ENCODE assay signal across 15 cellular contexts in genomic region chr11:45817191-45817590, GRCh38. TPM values are rescaled to one million over a fixed set of nuclear protein-coding genes. Genes with fewer than 3 reads are reported as not detected.
DNase-seq lines count a peak whose midpoint lies in the region; ATAC-seq and TF ChIP-seq lines count a peak whose summit lies in the region.
"Had no signal": no experiment of that assay in that cellular context is flagged by ENCODE, and none has a peak within 500 bp of the region (broad histone marks: within the 10 kb centered on the region; RNA-seq: fewer than 3 reads in every experiment).

No MANE protein-coding gene starts in this region.

- H3K4me1 ChIP-seq in CD8-positive, alpha-beta T cell (ENCODE audit: insufficient read depth, low read length): no peaks in the 10 kb centered on the region
- H3K4me1 ChIP-seq in tibial artery: no peaks in the 10 kb centered on the region
- H3K4me1 ChIP-seq: left lung had no signal

- no peak for DNase-seq in activated B cell treated with CpG ODN at 0.5 μM for 24 hours
- DNase-seq in CD8-positive, alpha-beta T cell: no peak
- no peak for DNase-seq in tibial artery
- no peak for DNase-seq in RWPE1 (ENCODE audit: low spot score)
- DNase-seq in NCI-H524 treated with DMSO at 0.1 percent for 48 hours (lab: John Stamatoyannopoulos, UW): no peak
- DNase-seq: GM23248; NCI-H1694 treated with DMSO at 0.1 percent for 48 hours; PC-3; stimulated activated CD8-positive, alpha-beta memory T cell treated with anti-CD3 and anti-CD28 coated beads, Interleukin-4, amount 100 ng/mL, for 48 hours; T1000 had no signal

- intact Hi-C loops in activated B cell treated with CpG ODN at 0.5 μM for 24 hours (cut with micrococcal nuclease) (no loop called here), tibial artery (cut with DNase I; ENCODE audit: low total_unique reads) (no loop called here)
- intact Hi-C loops in CD8-positive, alpha-beta T cell (cut with DNase I, micrococcal nuclease): no loop called here

- H3K9me3 Mint-ChIP-seq in activated B cell treated with CpG ODN at 0.5 μM for 24 hours: no peaks in the 10 kb centered on the region
- H3K9me3 Mint-ChIP-seq in CD8-positive, alpha-beta T cell: no peaks in the 10 kb centered on the region

- H3K4me3 Mint-ChIP-seq in activated B cell treated with CpG ODN at 0.5 μM for 24 hours: peak overlapping the region; percentile 53
- no peak overlapping the region for H3K4me3 Mint-ChIP-seq in CD8-positive, alpha-beta T cell

- peak overlapping the region; percentile 67 for H3K27ac Mint-ChIP-seq in activated B cell treated with CpG ODN at 0.5 μM for 24 hours
- no peak overlapping the region for H3K27ac Mint-ChIP-seq in CD8-positive, alpha-beta T cell

- no peak overlapping the region for H3K4me3 ChIP-seq in CD8-positive, alpha-beta T cell (ENCODE audit: low read depth, low read length)
- H3K4me3 ChIP-seq in tibial artery: no peak overlapping the region
- H3K4me3 ChIP-seq: BLaER1 treated with 17β-estradiol and CSF1 and Interleukin-3, amounts not matched to agents 10 nM and 100 nM; GM23248; left lung had no signal

- H3K27me3 ChIP-seq in CD8-positive, alpha-beta T cell (ENCODE audit: insufficient read depth, low read length): no peaks in the 10 kb centered on the region
- no peaks in the 10 kb centered on the region for H3K27me3 ChIP-seq in tibial artery
- H3K27me3 ChIP-seq: BLaER1 treated with 17β-estradiol and CSF1 and Interleukin-3, amounts not matched to agents 10 nM and 100 nM; left lung had no signal

- no peak overlapping the region for H3K27ac ChIP-seq in CD8-positive, alpha-beta T cell (ENCODE audit: low read depth, low read length)
- H3K27ac ChIP-seq in tibial artery: no peak overlapping the region
- H3K27ac ChIP-seq in RWPE1: no peak overlapping the region
- H3K27ac ChIP-seq: BLaER1 treated with 17β-estradiol and CSF1 and Interleukin-3, amounts not matched to agents 10 nM and 100 nM; GM23248; left lung had no signal

- POLR2A ChIA-PET in activated B cell treated with CpG ODN at 0.5 μM for 24 hours (lab: Charles Lee): interaction anchor here (1.5 to 4.1 kb wide), 2 partner anchors 12 to 29 kb away, joined by 5 to 20 read pairs; partner anchors contain the start of genes CRY2 and SLC35C1
- POLR2A ChIA-PET in CD8-positive, alpha-beta T cell (lab: Charles Lee): no interaction called here
- POLR2A ChIA-PET in RWPE1 (lab: Yijun Ruan, JAX; ENCODE audit: low non-redundant PET): no interaction called here

- no peaks in the 10 kb centered on the region for H3K27me3 Mint-ChIP-seq in activated B cell treated with CpG ODN at 0.5 μM for 24 hours
- peaks cover 3% of the 10 kb centered on the region for H3K27me3 Mint-ChIP-seq in CD8-positive, alpha-beta T cell (ENCODE audit: low read depth)

- ATAC-seq in GM18502 (IDR thresholded peaks at IDR 0.05; ENCODE audit: poor library complexity, unreplicated experiment) (peak; percentile 80), GM21447 (IDR thresholded peaks at IDR 0.05; ENCODE audit: unreplicated experiment) (peak; percentile 92), HG03159 (IDR thresholded peaks at IDR 0.05; ENCODE audit: unreplicated experiment) (peak; percentile 78), activated B cell treated with CpG ODN at 0.5 μM for 24 hours (ENCODE audit: low read depth) (peak; percentile 72)
- ATAC-seq in CD8-positive, alpha-beta T cell: no peak
- ATAC-seq: left lung, PC-3 had no signal

- H3K9me3 ChIP-seq in CD8-positive, alpha-beta T cell (ENCODE audit: low read length): no peaks in the 10 kb centered on the region
- H3K9me3 ChIP-seq in tibial artery: no peaks in the 10 kb centered on the region
- H3K9me3 ChIP-seq: BLaER1 treated with 17β-estradiol and CSF1 and Interleukin-3, amounts not matched to agents 10 nM and 100 nM; left lung had no signal

- peaks cover 5% of the 10 kb centered on the region for H3K36me3 Mint-ChIP-seq in activated B cell treated with CpG ODN at 0.5 μM for 24 hours (ENCODE audit: low read depth)
- H3K36me3 Mint-ChIP-seq in CD8-positive, alpha-beta T cell: peaks cover 8% of the 10 kb centered on the region

- H3K36me3 ChIP-seq in CD8-positive, alpha-beta T cell (ENCODE audit: insufficient read depth, low read length): no peaks in the 10 kb centered on the region
- H3K36me3 ChIP-seq in tibial artery: peaks cover 0 to 5% (median 3%) of the 10 kb centered on the region in 3 donors

- TF ChIP-seq CTCF in activated B cell treated with CpG ODN at 0.5 μM for 24 hours (IDR thresholded peaks at IDR 0.05) (no peak), tibial artery (IDR thresholded peaks at IDR 0.05) (no peak), RWPE1 (conservative IDR thresholded peaks at IDR 0.05; ENCODE audit: low read depth) (no peak)
- no peak for TF ChIP-seq CTCF in CD8-positive, alpha-beta T cell (IDR thresholded peaks at IDR 0.05)

- H3K4me1 Mint-ChIP-seq in activated B cell treated with CpG ODN at 0.5 μM for 24 hours: peaks cover 34% of the 10 kb centered on the region
- no peaks in the 10 kb centered on the region for H3K4me1 Mint-ChIP-seq in CD8-positive, alpha-beta T cell (ENCODE audit: low read depth)

- CTCF ChIA-PET in activated B cell treated with CpG ODN at 0.5 μM for 24 hours (lab: Charles Lee) (interaction anchor here (1.1 to 2.2 kb wide), 2 partner anchors 25 to 45 kb away, joined by 6 to 7 read pairs; no protein-coding TSS in a partner anchor), RWPE1 (lab: Yijun Ruan, JAX) (interaction anchor here (0.6 kb wide), 1 partner anchor 15 kb away, joined by 6 read pairs; no protein-coding TSS in a partner anchor)
- CTCF ChIA-PET in CD8-positive, alpha-beta T cell (lab: Charles Lee): interaction anchor here (0.5 to 2.7 kb wide), 4 partner anchors 11 to 350 kb away, joined by 3 to 11 read pairs (median 5); no protein-coding TSS in a partner anchor

RNA-seq across cellular contexts. Expression of gene SLC35C1, which starts 12.2 kb away (rescaled TPM):
- 8.6 and 8.8 TPM in 2 replicates for total RNA-seq in activated B cell treated with CpG ODN at 0.5 μM for 24 hours
- 1 to 10 TPM; 3.1 to 3.3 TPM for total RNA-seq in CD8-positive, alpha-beta T cell

RNA-seq across cellular contexts. Expression of gene CRY2, which starts 30.1 kb away (rescaled TPM):
- 47.5 and 56.8 TPM in 2 replicates for total RNA-seq in activated B cell treated with CpG ODN at 0.5 μM for 24 hours
- total RNA-seq in CD8-positive, alpha-beta T cell: 100 to 1,000 TPM; 172 to 177 TPM
